ENCODE assay signal across 9 cellular contexts in the genomic region with DNA sequence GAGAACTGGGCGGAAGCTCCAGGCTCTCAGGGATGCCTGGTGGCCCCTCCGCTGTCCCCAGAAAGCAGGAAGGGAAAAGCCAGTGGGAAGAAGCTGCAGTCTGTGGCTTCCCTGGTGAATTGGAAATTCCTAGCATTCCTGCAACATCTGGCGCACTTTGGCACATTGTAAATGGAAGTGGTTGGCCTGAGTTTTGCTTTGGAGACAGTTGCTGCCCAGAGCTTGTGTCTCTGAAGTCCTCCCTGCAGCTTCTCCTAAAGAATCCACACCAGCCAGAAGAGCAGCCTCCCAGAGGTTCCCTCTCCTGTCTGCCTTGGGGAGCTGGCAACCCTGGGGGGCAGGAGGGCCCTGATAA. TPM values are rescaled to one million over a fixed set of nuclear protein-coding genes. Genes with fewer than 3 reads are reported as not detected.
A peak's percentile ranks its signal among the peaks of the same experiment; 100 is the strongest.
DNase-seq lines count a peak whose midpoint lies in the region; ATAC-seq, FAIRE-seq and TF ChIP-seq lines count a peak whose summit lies in the region.
"Had no signal": no experiment of that assay in that cellular context is flagged by ENCODE, and none has a peak within 500 bp of the region (broad histone marks: within the 10 kb centered on the region; RNA-seq: fewer than 3 reads in every experiment).

No MANE protein-coding gene starts in this region.

- H3K27me3 ChIP-seq in A673 (replicated peaks; ENCODE audit: insufficient read depth, low read depth, low read length, poor library complexity) (no peaks in the 10 kb centered on the region), esophagus muscularis mucosa (no peaks in the 10 kb centered on the region), muscle layer of colon (ENCODE audit: control insufficient read depth in 1 of 2, insufficient read depth in 2 of 2, low read length in 2 of 2) (no peaks in the 10 kb centered on the region)

- CTCF ChIA-PET in A673 (lab: Charles Lee), result no interaction called here

- BruUV-seq in A673 (replicated peaks; lab: Mats Ljungman, UMichigan), result no TSS peak

- ATAC-seq in HG03280 (IDR thresholded peaks at IDR 0.05; ENCODE audit: unreplicated experiment), result no peak

- H3K4me3 ChIP-seq in A673 (ENCODE audit: low read depth, low read length, poor library complexity, severe bottlenecking), result no peak overlapping the region
- no peak overlapping the region for H3K4me3 ChIP-seq in esophagus muscularis mucosa
- H3K4me3 ChIP-seq in muscle layer of colon (ENCODE audit: low read depth in 1 of 2, low read length in 2 of 2), result no peak overlapping the region

- H3K4me1 ChIP-seq in A673 (ENCODE audit: insufficient read depth, low read length, poor library complexity, severe bottlenecking) (no peaks in the 10 kb centered on the region), esophagus muscularis mucosa (peaks cover 52 to 78% (median 68%) of the 10 kb centered on the region in 4 donors), muscle layer of colon (ENCODE audit: insufficient read depth, low read length) (peaks cover 45% of the 10 kb centered on the region)

- peak; percentile 26 for DNase-seq in A673 (ENCODE audit: low spot score)
- peak; percentile 63 for DNase-seq in NCI-H226
- DNase-seq in esophagus muscularis mucosa (ENCODE audit: extremely low spot score), result no peak
- no peak for DNase-seq in nucleus accumbens (lab: John Stamatoyannopoulos, UW)
- DNase-seq in D721Med (ENCODE audit: insufficient read length, low spot score), result no peak
- DNase-seq in NCI-H1417 treated with DMSO at 0.1 percent for 48 hours (lab: John Stamatoyannopoulos, UW), result no peak
- DNase-seq: MM.1S had no signal

- no peak for TF ChIP-seq EP300 in esophagus muscularis mucosa (IDR thresholded peaks at IDR 0.05)

- FAIRE-seq in D721Med (lab: Jason Lieb, UNC), result no peak

- POLR2A ChIA-PET in A673 (lab: Charles Lee; ENCODE audit: low non-redundant PET), result interaction anchor here (0.6 kb wide), 1 partner anchor 57 kb away, joined by 3 read pairs; no protein-coding TSS in a partner anchor

- H3K27ac ChIP-seq in A673 (ENCODE audit: low read depth, low read length, poor library complexity, severe bottlenecking) (no peak overlapping the region), esophagus muscularis mucosa (replicated peaks in 1 of 4) (peak overlapping the region; percentile 82 to 88 (median 85)), muscle layer of colon (ENCODE audit: low read depth, low read length) (peak overlapping the region; percentile 76)

- H3K9ac ChIP-seq in muscle layer of colon (ENCODE audit: low read length), result no peak overlapping the region

- H3K36me3 ChIP-seq in A673 (ENCODE audit: insufficient read depth, low read length, poor library complexity, severe bottlenecking) (no peaks in the 10 kb centered on the region), esophagus muscularis mucosa (peaks cover 0 to 21% (median 2%) of the 10 kb centered on the region in 4 donors), muscle layer of colon (ENCODE audit: insufficient read depth, low read length) (peaks cover 7% of the 10 kb centered on the region)

- no peaks in the 10 kb centered on the region for H3K9me3 ChIP-seq in A673 (ENCODE audit: low read depth, low read length, poor library complexity, severe bottlenecking)
- H3K9me3 ChIP-seq in esophagus muscularis mucosa, result no peaks in the 10 kb centered on the region
- H3K9me3 ChIP-seq in muscle layer of colon (ENCODE audit: low read length), result no peaks in the 10 kb centered on the region

- TF ChIP-seq POLR2A in esophagus muscularis mucosa (IDR thresholded peaks at IDR 0.05; ENCODE audit: low read depth), result no peak

- 64% methylated on average over 3 of the region's 3 CpGs for WGBS in esophagus muscularis mucosa

- TF ChIP-seq CTCF in A673 (conservative IDR thresholded peaks at IDR 0.05; ENCODE audit: low read depth, low read length) (no peak), esophagus muscularis mucosa (IDR thresholded peaks at IDR 0.05) (no peak), D721Med (IDR thresholded peaks at IDR 0.05; ENCODE audit: insufficient read depth, missing control alignments) (no peak)

- intact Hi-C loops in A673 (cut with micrococcal nuclease; ENCODE audit: unreplicated experiment) (no loop called here), esophagus muscularis mucosa (cut with DNase I) (loop anchor here (5.0 kb wide), 2 partner anchors 55 to 85 kb away; no protein-coding TSS in a partner anchor)

RNA-seq across cellular contexts. Expression of a gene that starts 48.2 kb away (rescaled TPM):
- total RNA-seq in A673 (2021), result 3.3 and 5.1 TPM in 2 replicates
- total RNA-seq in esophagus muscularis mucosa, result 10 to 100 TPM; 46.6 to 93.0 (median 66.9) TPM

Comparison
In these comparisons a context has a peak if more than half of its experiments do, and no peak if none do; other contexts are left out.
1. DNase-seq: peak in A673 (single experiment) and NCI-H226 (single experiment); none in esophagus muscularis mucosa (single experiment), nucleus accumbens (0 of 56), D721Med (single experiment) and NCI-H1417 treated with DMSO at 0.1 percent for 48 hours (single experiment).